In genomic region chr17:18921485-18921884, GRCh38 we compare ENCODE assay signal across 11 cellular contexts. TPM values are rescaled to one million over a fixed set of nuclear protein-coding genes. Genes with fewer than 3 reads are reported as not detected.
DNase-seq lines count a peak whose midpoint lies in the region; ATAC-seq and TF ChIP-seq lines count a peak whose summit lies in the region.
"Had no signal": no experiment of that assay in that cellular context is flagged by ENCODE, and none has a peak within 500 bp of the region (broad histone marks: within the 10 kb centered on the region; RNA-seq: fewer than 3 reads in every experiment).

No MANE protein-coding gene starts in this region.

- no peaks in the 10 kb centered on the region for H3K27me3 Mint-ChIP-seq in activated T-cell treated with anti-CD3 and anti-CD28 coated beads, Interleukin-2, amount 50 U/mL, for 24 hours
- no peaks in the 10 kb centered on the region for H3K27me3 Mint-ChIP-seq in endodermal cell (ENCODE audit: insufficient read depth)
- H3K27me3 Mint-ChIP-seq in stimulated activated naive B cell treated with anti-CD40 and anti-IgM and Interleukin-4, amounts not matched to agents 10 μg/mL and 1 μg/mL and 100 μg/mL, for 72 hours: no peaks in the 10 kb centered on the region

- H3K9ac ChIP-seq in MM.1S (ENCODE audit: low read length) (no peak overlapping the region), endodermal cell (ENCODE audit: extremely low read depth, low read length, poor library complexity, severe bottlenecking) (no peak overlapping the region)

- H3K4me3 ChIP-seq in MM.1S (ENCODE audit: low read length): no peak overlapping the region
- no peak overlapping the region for H3K4me3 ChIP-seq in endodermal cell (ENCODE audit: low read length)
- no peak overlapping the region for H3K4me3 ChIP-seq in adrenal gland

- peak overlapping the region; percentile 49 for H3K27ac ChIP-seq in MM.1S (ENCODE audit: low read length)
- no peak overlapping the region for H3K27ac ChIP-seq in endodermal cell (ENCODE audit: low read depth, low read length)
- no peak overlapping the region for H3K27ac ChIP-seq in adrenal gland

- peak overlapping the region; percentile 92 for H3K27ac Mint-ChIP-seq in activated T-cell treated with anti-CD3 and anti-CD28 coated beads, Interleukin-2, amount 50 U/mL, for 24 hours
- H3K27ac Mint-ChIP-seq in endodermal cell: peak overlapping the region; percentile 37
- H3K27ac Mint-ChIP-seq in stimulated activated naive B cell treated with anti-CD40 and anti-IgM and Interleukin-4, amounts not matched to agents 10 μg/mL and 1 μg/mL and 100 μg/mL, for 72 hours: peak overlapping the region; percentile 68

- H3K4me1 ChIP-seq in MM.1S (ENCODE audit: low read length) (peaks cover 15% of the 10 kb centered on the region), endodermal cell (ENCODE audit: control insufficient read depth, insufficient read depth, low read length) (no peaks in the 10 kb centered on the region), adrenal gland (replicated peaks in 1 of 2) (peaks cover 6 to 15% of the 10 kb centered on the region in 2 donors)

- no peaks in the 10 kb centered on the region for H4K20me1 ChIP-seq in MM.1S (ENCODE audit: insufficient read depth, low read length)

- H3K4me1 Mint-ChIP-seq in activated T-cell treated with anti-CD3 and anti-CD28 coated beads, Interleukin-2, amount 50 U/mL, for 24 hours (ENCODE audit: low read depth): peaks cover 69% of the 10 kb centered on the region
- H3K4me1 Mint-ChIP-seq in endodermal cell: peaks cover 3% of the 10 kb centered on the region
- H3K4me1 Mint-ChIP-seq in stimulated activated naive B cell treated with anti-CD40 and anti-IgM and Interleukin-4, amounts not matched to agents 10 μg/mL and 1 μg/mL and 100 μg/mL, for 72 hours: peaks cover 39 to 54% of the 10 kb centered on the region in 2 donors

- H3K9me3 ChIP-seq in MM.1S (replicated peaks; ENCODE audit: insufficient read depth, low read length) (no peaks in the 10 kb centered on the region), endodermal cell (ENCODE audit: control insufficient read depth, low read length) (no peaks in the 10 kb centered on the region), adrenal gland (replicated peaks in 1 of 3) (no peaks in the 10 kb centered on the region)

- no peak overlapping the region for H2AFZ ChIP-seq in MM.1S (ENCODE audit: low read length)

- H3K9me3 Mint-ChIP-seq in activated T-cell treated with anti-CD3 and anti-CD28 coated beads, Interleukin-2, amount 50 U/mL, for 24 hours: no peaks in the 10 kb centered on the region
- H3K9me3 Mint-ChIP-seq in endodermal cell: no peaks in the 10 kb centered on the region
- no peaks in the 10 kb centered on the region for H3K9me3 Mint-ChIP-seq in stimulated activated naive B cell treated with anti-CD40 and anti-IgM and Interleukin-4, amounts not matched to agents 10 μg/mL and 1 μg/mL and 100 μg/mL, for 72 hours

- intact Hi-C loops in adrenal gland (cut with DNase I): no loop called here

- no peaks in the 10 kb centered on the region for H3K36me3 ChIP-seq in MM.1S (replicated peaks; ENCODE audit: insufficient read depth, low read length)
- peaks cover 55% of the 10 kb centered on the region for H3K36me3 ChIP-seq in endodermal cell (ENCODE audit: control insufficient read depth, insufficient read depth, low read length)
- H3K36me3 ChIP-seq in adrenal gland (replicated peaks in 1 of 2): peaks cover 0 to 12% of the 10 kb centered on the region in 2 donors

- H3K36me3 Mint-ChIP-seq in activated T-cell treated with anti-CD3 and anti-CD28 coated beads, Interleukin-2, amount 50 U/mL, for 24 hours (ENCODE audit: low read depth): peaks cover 55% of the 10 kb centered on the region
- H3K36me3 Mint-ChIP-seq in endodermal cell (ENCODE audit: low read depth): peaks cover 50% of the 10 kb centered on the region
- H3K36me3 Mint-ChIP-seq in stimulated activated naive B cell treated with anti-CD40 and anti-IgM and Interleukin-4, amounts not matched to agents 10 μg/mL and 1 μg/mL and 100 μg/mL, for 72 hours: peaks cover 27 to 40% of the 10 kb centered on the region in 2 donors

- H3K79me2 ChIP-seq in MM.1S (ENCODE audit: low read length): no peaks in the 10 kb centered on the region

- H3K27me3 ChIP-seq in MM.1S (replicated peaks; ENCODE audit: insufficient read depth, low read length): no peaks in the 10 kb centered on the region
- no peaks in the 10 kb centered on the region for H3K27me3 ChIP-seq in endodermal cell (ENCODE audit: control insufficient read depth, insufficient read depth, low read length, poor library complexity, severe bottlenecking)
- no peaks in the 10 kb centered on the region for H3K27me3 ChIP-seq in adrenal gland

- H3K9me2 ChIP-seq in MM.1S (replicated peaks; ENCODE audit: insufficient read depth, low read length): no peaks in the 10 kb centered on the region

- no peak for ATAC-seq in stimulated activated naive B cell treated with anti-CD40 and anti-IgM and Interleukin-4, amounts not matched to agents 10 μg/mL and 1 μg/mL and 100 μg/mL, for 72 hours (replicated peaks)
- no peak for ATAC-seq in GM19351 (IDR thresholded peaks at IDR 0.05; ENCODE audit: unreplicated experiment)

- no peak for TF ChIP-seq POLR2A in adrenal gland (IDR thresholded peaks at IDR 0.05)

- H3F3A ChIP-seq in MM.1S (ENCODE audit: insufficient read depth, low read length): peaks cover 8% of the 10 kb centered on the region; the same call in 1 of the 2 replicates

- DNase-seq in activated T-cell treated with anti-CD3 and anti-CD28 coated beads, Interleukin-2, amount 50 U/mL, for 24 hours: no peak
- no peak for DNase-seq in activated T-cell treated with anti-CD3 and anti-CD28 coated beads, Interleukin-2, amount 50 U/mL, for 1 hour
- no peak for DNase-seq in MM.1S
- no peak for DNase-seq in endodermal cell
- DNase-seq in stimulated activated naive B cell treated with anti-CD40 and anti-IgM and Interleukin-4, amounts not matched to agents 10 μg/mL and 1 μg/mL and 100 μg/mL, for 72 hours: no peak
- DNase-seq in NCI-H187 (lab: John Stamatoyannopoulos, UW): no peak
- DNase-seq in adrenal gland: no peak
- DNase-seq: effector CD8-positive, alpha-beta T cell; NCI-H1694 treated with DMSO at 0.1 percent for 48 hours had no signal

- peak overlapping the region; percentile 34; the same call in 1 of the 2 replicates for H3K4me2 ChIP-seq in MM.1S (ENCODE audit: low read depth, low read length)

- no peak for TF ChIP-seq CTCF in MM.1S (IDR thresholded peaks at IDR 0.05; ENCODE audit: low read length)
- no peak for TF ChIP-seq CTCF in endodermal cell (conservative IDR thresholded peaks at IDR 0.05)
- no peak for TF ChIP-seq CTCF in adrenal gland (IDR thresholded peaks at IDR 0.05)

- 93 to 100% methylated on average over 2 of the region's 2 CpGs for WGBS in endodermal cell (ENCODE audit: insufficient coverage in 1 of 2, insufficient read length in 1 of 2), 2 experiments
- WGBS in adrenal gland, 4 donors: 59 to 91% (median 88%) methylated on average over 2 of the region's 2 CpGs

- peak overlapping the region; percentile 52 for H3K4me3 Mint-ChIP-seq in activated T-cell treated with anti-CD3 and anti-CD28 coated beads, Interleukin-2, amount 50 U/mL, for 24 hours
- H3K4me3 Mint-ChIP-seq in endodermal cell: no peak overlapping the region
- H3K4me3 Mint-ChIP-seq in stimulated activated naive B cell treated with anti-CD40 and anti-IgM and Interleukin-4, amounts not matched to agents 10 μg/mL and 1 μg/mL and 100 μg/mL, for 72 hours: peak overlapping the region; percentile 44 to 60

RNA-seq across cellular contexts. Expression of gene SLC5A10, which starts 30.5 kb away (rescaled TPM):
- total RNA-seq in endodermal cell: under 1 TPM; 0.11 to 0.29 TPM
- not detected for polyA plus RNA-seq in endodermal cell (2013, experiment 1 of 2)
- not detected for polyA plus RNA-seq in endodermal cell (2013, experiment 2 of 2)
- total RNA-seq in adrenal gland: under 1 TPM in 1 of 8 donors, not detected in 7; 0.16 TPM
- under 1 TPM in 2 of 3 donors, not detected in 1; 0.20 to 0.24 TPM for polyA plus RNA-seq in adrenal gland
- total RNA-seq: myocyte had no signal

Comparison
In these comparisons a context has a peak if more than half of its experiments do, and no peak if none do; other contexts are left out.
1. H3K27ac Mint-ChIP-seq: peak in every context shown above with its lines; median percentile 92 in activated T-cell treated with anti-CD3 and anti-CD28 coated beads, Interleukin-2, amount 50 U/mL, for 24 hours; 68 in stimulated activated naive B cell treated with anti-CD40 and anti-IgM and Interleukin-4, amounts not matched to agents 10 μg/mL and 1 μg/mL and 100 μg/mL, for 72 hours; 37 in endodermal cell.